ENCODE assay signal across 1 cellular context in genomic region chr1:14732726-14733052, GRCh38.
TF ChIP-seq lines count a peak whose summit lies in the region.

No MANE protein-coding gene starts in this region.

TF ChIP-seq in GM23338, 12 proteins besides CTCF, POLR2A, EP300 and RAD21 (continued from another document):
- TF ChIP-seq POLR2AphosphoS5 (IDR thresholded peaks at IDR 0.05; ENCODE audit: low read depth) (no peak), JUNB (IDR thresholded peaks at IDR 0.05; ENCODE audit: unreplicated experiment) (no peak), REST (IDR thresholded peaks at IDR 0.05; ENCODE audit: unreplicated experiment) (no peak), EZH2phosphoT487 (IDR thresholded peaks at IDR 0.05; ENCODE audit: unreplicated experiment) (no peak)
